15 cellular contexts compared by ENCODE assay signal in genomic region chr6:6728169-6728941, GRCh38.
"Had no signal": no experiment of that assay in that cellular context is flagged by ENCODE, and none has a peak within 500 bp of the region (broad histone marks: within the 10 kb centered on the region; RNA-seq: fewer than 3 reads in every experiment).

No MANE protein-coding gene starts in this region.

- ATAC-seq: left lung; natural killer cell treated with Interleukin-12 subunit alpha and Interleukin-12 subunit beta and Interleukin-15 and Interleukin-18, amount 100 ng/mL, for 72 hours; right cardiac atrium; stimulated activated naive CD8-positive, alpha-beta T cell treated with anti-CD3 and anti-CD28 coated beads, Interleukin-15, Interleukin-2, amounts not matched to agents 100 U/mL and 50 U/mL, for 24 hours; upper lobe of right lung had no signal

- H3K27me3 ChIP-seq: esophagus muscularis mucosa, left lung, upper lobe of right lung had no signal

- H3K27ac Mint-ChIP-seq: activated naive CD8-positive, alpha-beta T cell; memory B cell; natural killer cell treated with Interleukin-12 subunit alpha and Interleukin-12 subunit beta and Interleukin-15 and Interleukin-18, amount 100 ng/mL, for 72 hours; T-helper 1 cell treated with Interleukin-12 subunit alpha and Interleukin-12 subunit beta and Interleukin-4 antibody, amounts not matched to agents 30 μg/mL and 1 μg/mL, for 36 hours had no signal

- H3K9me3 Mint-ChIP-seq: memory B cell; natural killer cell treated with Interleukin-12 subunit alpha and Interleukin-12 subunit beta and Interleukin-15 and Interleukin-18, amount 100 ng/mL, for 72 hours; T-helper 1 cell treated with Interleukin-12 subunit alpha and Interleukin-12 subunit beta and Interleukin-4 antibody, amounts not matched to agents 30 μg/mL and 1 μg/mL, for 36 hours had no signal

- H3K4me3 Mint-ChIP-seq: activated naive CD8-positive, alpha-beta T cell; memory B cell; natural killer cell treated with Interleukin-12 subunit alpha and Interleukin-12 subunit beta and Interleukin-15 and Interleukin-18, amount 100 ng/mL, for 72 hours; T-helper 1 cell treated with Interleukin-12 subunit alpha and Interleukin-12 subunit beta and Interleukin-4 antibody, amounts not matched to agents 30 μg/mL and 1 μg/mL, for 36 hours had no signal

- H3K36me3 Mint-ChIP-seq: activated naive CD8-positive, alpha-beta T cell; memory B cell; natural killer cell treated with Interleukin-12 subunit alpha and Interleukin-12 subunit beta and Interleukin-15 and Interleukin-18, amount 100 ng/mL, for 72 hours had no signal

- H3K9me3 ChIP-seq: esophagus muscularis mucosa, left lung, prostate gland, upper lobe of right lung had no signal

- H3K36me3 ChIP-seq: esophagus muscularis mucosa, left lung, prostate gland, upper lobe of right lung had no signal

- FAIRE-seq: keratinocyte, small intestine had no signal

- H3K4me3 ChIP-seq: esophagus muscularis mucosa, left lung, prostate gland, upper lobe of right lung had no signal

- DNase-seq: activated CD4-positive, alpha-beta T cell treated with anti-CD3 and anti-CD28 coated beads for 4 hours; activated gamma-delta T cell treated with Interleukin-2 at 50 U/mL for 16 hours; amniotic stem cell; left lung; right cardiac atrium; small intestine; stimulated activated naive CD8-positive, alpha-beta T cell treated with anti-CD3 and anti-CD28 coated beads, Interleukin-15, Interleukin-2, amounts not matched to agents 100 U/mL and 50 U/mL, for 24 hours; upper lobe of right lung had no signal

- H3K27ac ChIP-seq: esophagus muscularis mucosa, prostate gland, upper lobe of right lung had no signal
